Comparison of ENCODE assay signal across 20 cellular contexts in the genomic region with DNA sequence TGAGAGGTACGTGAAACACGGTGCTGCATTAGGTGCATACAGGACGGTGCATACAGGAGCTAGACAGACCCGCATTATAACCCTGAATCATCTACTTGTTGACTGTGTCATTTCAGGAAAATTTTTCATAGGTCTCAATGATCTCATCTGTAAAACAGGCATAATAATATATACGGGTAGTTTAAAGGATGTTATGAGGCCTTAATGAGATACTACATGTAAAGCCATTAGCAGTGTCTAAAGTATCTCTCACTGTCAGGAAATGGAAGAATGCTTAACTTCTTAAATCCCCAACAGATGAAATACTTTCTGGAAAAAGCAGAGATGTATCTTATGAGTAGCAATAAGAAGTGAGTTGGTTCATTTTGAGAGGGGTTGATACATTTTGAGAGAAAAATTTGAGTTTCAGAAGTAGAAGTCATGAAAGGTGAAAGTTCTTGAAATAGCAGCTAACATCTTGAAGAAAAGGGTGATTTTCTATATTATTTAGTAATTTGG.
DNase-seq lines count a peak whose midpoint lies in the region; ATAC-seq and TF ChIP-seq lines count a peak whose summit lies in the region.
"Had no signal": no experiment of that assay in that cellular context is flagged by ENCODE, and none has a peak within 500 bp of the region (broad histone marks: within the 10 kb centered on the region; RNA-seq: fewer than 3 reads in every experiment).

No MANE protein-coding gene starts in this region.

- no peaks in the 10 kb centered on the region for H3K9me3 ChIP-seq in smooth muscle cell (replicated peaks; ENCODE audit: low read depth)
- H3K9me3 ChIP-seq: A549 had no signal

- no peaks in the 10 kb centered on the region for H4K20me1 ChIP-seq in smooth muscle cell (ENCODE audit: low read depth)

- DNase-seq in activated CD8-positive, alpha-beta memory T cell treated with anti-CD3 and anti-CD28 coated beads, Interleukin-2, amount 10 ng/mL, durations not matched to agents 7 days and 5 days = no peak
- DNase-seq in activated CD8-positive, alpha-beta memory T cell treated with anti-CD3 and anti-CD28 coated beads, Interleukin-2, amount 50 U/mL, for 4 hours = no peak
- DNase-seq in smooth muscle cell (lab: John Stamatoyannopoulos, UW; ENCODE audit: unreplicated experiment) (no peak), NCI-H774 (lab: John Stamatoyannopoulos, UW) (no peak)
- DNase-seq in stimulated activated CD4-positive, alpha-beta T cell treated with anti-CD3 and anti-CD28 coated beads, Interleukin-1b, Interleukin-23, amount 100 ng/mL, for 48 hours = no peak
- DNase-seq: activated CD4-positive, alpha-beta T cell treated with anti-CD3 and anti-CD28 coated beads, Interleukin-2, amount 50 U/mL, for 4 hours; activated effector memory CD4-positive, alpha-beta T cell treated with anti-CD3 and anti-CD28 coated beads, Interleukin-2, amount 50 U/mL, for 16 hours; CD4-positive, CD25-positive, alpha-beta regulatory T cell; foreskin fibroblast; NCI-H187 treated with DMSO at 0.1 percent for 48 hours; NCI-H446 treated with DMSO at 0.1 percent for 48 hours; OCI-M1; stimulated activated naive B cell treated with anti-CD40 and anti-IgM and Interleukin-4, amounts not matched to agents 10 μg/mL and 1 μg/mL and 100 μg/mL, for 72 hours; T1000 had no signal

- no peaks in the 10 kb centered on the region for H3K4me1 ChIP-seq in smooth muscle cell (ENCODE audit: low read depth)
- H3K4me1 ChIP-seq: A549 had no signal

- no peak for TF ChIP-seq CTCF in smooth muscle cell (IDR thresholded peaks at IDR 0.05; ENCODE audit: borderline replicate concordance, insufficient read depth, poor library complexity, severe bottlenecking)

- 95% methylated on average over 5 of the region's 5 CpGs for WGBS in smooth muscle cell (ENCODE audit: low lambda C conversion rate)

- H3K9me3 Mint-ChIP-seq in activated CD8-positive, alpha-beta memory T cell treated with anti-CD3 and anti-CD28 coated beads, Interleukin-2, amount 10 ng/mL, durations not matched to agents 7 days and 5 days (ENCODE audit: low read depth) = no peaks in the 10 kb centered on the region
- no peaks in the 10 kb centered on the region for H3K9me3 Mint-ChIP-seq in activated T-helper 17 cell treated with anti-CD3 and anti-CD28 coated beads, Interleukin-2, amount 50 U/mL, for 72 hours

- no peaks in the 10 kb centered on the region for H3K79me2 ChIP-seq in smooth muscle cell (ENCODE audit: low read depth)

- CTCF ChIA-PET in activated CD8-positive, alpha-beta memory T cell treated with anti-CD3 and anti-CD28 coated beads, Interleukin-2, amount 10 ng/mL, durations not matched to agents 7 days and 5 days (lab: Charles Lee) = no interaction called here

- H3K4me3 Mint-ChIP-seq in activated CD8-positive, alpha-beta memory T cell treated with anti-CD3 and anti-CD28 coated beads, Interleukin-2, amount 10 ng/mL, durations not matched to agents 7 days and 5 days = no peak overlapping the region
- peak overlapping the region; percentile 26 for H3K4me3 Mint-ChIP-seq in activated T-helper 17 cell treated with anti-CD3 and anti-CD28 coated beads, Interleukin-2, amount 50 U/mL, for 72 hours
- H3K4me3 Mint-ChIP-seq: CD4-positive, CD25-positive, alpha-beta regulatory T cell; stimulated activated naive B cell treated with anti-CD40 and anti-IgM and Interleukin-4, amounts not matched to agents 10 μg/mL and 1 μg/mL and 100 μg/mL, for 72 hours had no signal

- H3K27ac Mint-ChIP-seq in activated CD8-positive, alpha-beta memory T cell treated with anti-CD3 and anti-CD28 coated beads, Interleukin-2, amount 10 ng/mL, durations not matched to agents 7 days and 5 days = no peak overlapping the region
- no peak overlapping the region for H3K27ac Mint-ChIP-seq in activated T-helper 17 cell treated with anti-CD3 and anti-CD28 coated beads, Interleukin-2, amount 50 U/mL, for 72 hours
- H3K27ac Mint-ChIP-seq: CD4-positive, CD25-positive, alpha-beta regulatory T cell had no signal

- H3K4me2 ChIP-seq in smooth muscle cell = no peak overlapping the region
- H3K4me2 ChIP-seq: A549 had no signal

- peak; percentile 42 for ATAC-seq in activated CD8-positive, alpha-beta memory T cell treated with anti-CD3 and anti-CD28 coated beads, Interleukin-2, amount 10 ng/mL, durations not matched to agents 7 days and 5 days
- ATAC-seq in GM19351 (IDR thresholded peaks at IDR 0.05; ENCODE audit: unreplicated experiment) = peak; percentile 71
- peak; percentile 77 for ATAC-seq in HG02870 (IDR thresholded peaks at IDR 0.05; ENCODE audit: unreplicated experiment)
- peak; percentile 91 for ATAC-seq in activated T-helper 17 cell treated with anti-CD3 and anti-CD28 coated beads, Interleukin-2, amount 50 U/mL, for 72 hours (replicated peaks)
- ATAC-seq: A549, left lobe of liver had no signal

- peaks cover 7% of the 10 kb centered on the region for H3K4me1 Mint-ChIP-seq in activated CD8-positive, alpha-beta memory T cell treated with anti-CD3 and anti-CD28 coated beads, Interleukin-2, amount 10 ng/mL, durations not matched to agents 7 days and 5 days
- H3K4me1 Mint-ChIP-seq in activated T-helper 17 cell treated with anti-CD3 and anti-CD28 coated beads, Interleukin-2, amount 50 U/mL, for 72 hours = peaks cover 5% of the 10 kb centered on the region

- peaks cover 40% of the 10 kb centered on the region for H3K27me3 Mint-ChIP-seq in activated CD8-positive, alpha-beta memory T cell treated with anti-CD3 and anti-CD28 coated beads, Interleukin-2, amount 10 ng/mL, durations not matched to agents 7 days and 5 days
- peaks cover 27% of the 10 kb centered on the region for H3K27me3 Mint-ChIP-seq in activated T-helper 17 cell treated with anti-CD3 and anti-CD28 coated beads, Interleukin-2, amount 50 U/mL, for 72 hours
- H3K27me3 Mint-ChIP-seq: stimulated activated naive B cell treated with anti-CD40 and anti-IgM and Interleukin-4, amounts not matched to agents 10 μg/mL and 1 μg/mL and 100 μg/mL, for 72 hours had no signal

- H3K27ac ChIP-seq in smooth muscle cell (ENCODE audit: low read depth) = no peak overlapping the region
- H3K27ac ChIP-seq: A549, skin epidermis had no signal

- no peak overlapping the region for H3K9ac ChIP-seq in smooth muscle cell (ENCODE audit: low read depth)

- no peak overlapping the region for H2AFZ ChIP-seq in smooth muscle cell (ENCODE audit: low read depth)

- no peaks in the 10 kb centered on the region for H3K36me3 Mint-ChIP-seq in activated CD8-positive, alpha-beta memory T cell treated with anti-CD3 and anti-CD28 coated beads, Interleukin-2, amount 10 ng/mL, durations not matched to agents 7 days and 5 days
- no peaks in the 10 kb centered on the region for H3K36me3 Mint-ChIP-seq in activated T-helper 17 cell treated with anti-CD3 and anti-CD28 coated beads, Interleukin-2, amount 50 U/mL, for 72 hours (ENCODE audit: low read depth)
- H3K36me3 Mint-ChIP-seq: CD4-positive, CD25-positive, alpha-beta regulatory T cell had no signal

- no peaks in the 10 kb centered on the region for H3K36me3 ChIP-seq in smooth muscle cell (ENCODE audit: low read depth)

- H3K4me3 ChIP-seq in smooth muscle cell = no peak overlapping the region
- H3K4me3 ChIP-seq: A549, skin epidermis had no signal

- H3F3A ChIP-seq in smooth muscle cell (ENCODE audit: low read depth) = peaks cover 3% of the 10 kb centered on the region

- no peaks in the 10 kb centered on the region for H3K27me3 ChIP-seq in smooth muscle cell (ENCODE audit: low read depth)
